Comparison of ENCODE assay signal across 8 cellular contexts in genomic region chr11:45105233-45105992, GRCh38. TPM values are rescaled to one million over a fixed set of nuclear protein-coding genes. Genes with fewer than 3 reads are reported as not detected.
DNase-seq lines count a peak whose midpoint lies in the region; ATAC-seq and TF ChIP-seq lines count a peak whose summit lies in the region.

No MANE protein-coding gene starts in this region.

- H3K9me3 Mint-ChIP-seq in Caco-2 (ENCODE audit: unreplicated experiment), result no peaks in the 10 kb centered on the region

- peaks cover 11% of the 10 kb centered on the region for H3K27me3 Mint-ChIP-seq in Caco-2 (ENCODE audit: insufficient read depth, unreplicated experiment)

- POLR2A ChIA-PET in Caco-2 (lab: Charles Lee), result no interaction called here

- peak; percentile 94 to 96 for TF ChIP-seq CTCF in Caco-2 (IDR thresholded peaks at IDR 0.05; ENCODE audit: insufficient read depth in 1 of 2, low read depth in 1 of 2, low read length in 1 of 2, severe bottlenecking in 1 of 2, unreplicated experiment in 1 of 2)

- peak; percentile 79 to 83 for DNase-seq in Caco-2
- peak; percentile 38 for DNase-seq in NCI-H460 (ENCODE audit: extremely low read depth, low read depth)
- peak; percentile 58 for DNase-seq in activated CD4-positive, alpha-beta T cell treated with anti-CD3 and anti-CD28 coated beads, Interleukin-2, amount 50 U/mL, for 1 hour
- DNase-seq in dermis microvascular lymphatic vessel endothelial cell (ENCODE audit: low read depth in 2 of 2), result peak; percentile 37 to 81
- DNase-seq in lung microvascular endothelial cell (ENCODE audit: low read depth in 2 of 2), result peak; percentile 77 to 87
- peak; percentile 24 to 37 for DNase-seq in stimulated activated CD8-positive, alpha-beta memory T cell treated with anti-CD3 and anti-CD28 coated beads, Interleukin-15, amount 100 ng/mL, for 4 hours (ENCODE audit: low read depth in 2 of 2)

- no peak overlapping the region for H3K4me3 Mint-ChIP-seq in Caco-2 (ENCODE audit: unreplicated experiment)

- H3K4me1 ChIP-seq in Caco-2, result peaks cover 9% of the 10 kb centered on the region; the same call in 1 of the 2 replicates

- H3K4me3 ChIP-seq in Caco-2 (ENCODE audit: low read depth, low read length), result no peak overlapping the region

- H3K9me3 ChIP-seq in Caco-2, result no peaks in the 10 kb centered on the region

- ATAC-seq in HG02610 (IDR thresholded peaks at IDR 0.05; ENCODE audit: unreplicated experiment) (peak; percentile 56), GM19455 (IDR thresholded peaks at IDR 0.05; ENCODE audit: unreplicated experiment) (no peak)

- BruUV-seq in Caco-2 (replicated peaks; lab: Mats Ljungman, UMichigan), result no TSS peak

- H3K36me3 ChIP-seq in Caco-2 (ENCODE audit: control insufficient read depth, insufficient read depth, low read length), result no peaks in the 10 kb centered on the region

- CTCF ChIA-PET in Caco-2 (lab: Charles Lee), result interaction anchor here (0.5 to 8.2 kb wide), 13 partner anchors 9 to 355 kb away, joined by 3 to 168 read pairs (median 5); partner anchors contain the start of gene SYT13

- intact Hi-C loops in Caco-2 (cut with micrococcal nuclease; ENCODE audit: unreplicated experiment), result loop anchor here (1.0 to 10.0 kb wide), 2 partner anchors 178 to 481 kb away; no protein-coding TSS in a partner anchor

- no peaks in the 10 kb centered on the region for H3K27me3 ChIP-seq in Caco-2 (replicated peaks; ENCODE audit: control insufficient read depth, insufficient read depth, low read length)

- no peak overlapping the region for H3K27ac Mint-ChIP-seq in Caco-2 (ENCODE audit: unreplicated experiment)

- no peaks in the 10 kb centered on the region for H3K36me3 Mint-ChIP-seq in Caco-2 (ENCODE audit: insufficient read depth, unreplicated experiment)

- no peaks in the 10 kb centered on the region for H3K4me1 Mint-ChIP-seq in Caco-2 (ENCODE audit: low read depth, unreplicated experiment)

RNA-seq across cellular contexts. Expression of gene PRDM11, which starts 41.0 kb away (rescaled TPM):
- total RNA-seq in Caco-2 (2022), result 11.8 and 12.5 TPM in 2 replicates
- total RNA-seq in NCI-H460 (2014; rRNA removed; shearing (Covaris generic)), result 1.0 and 1.5 TPM in 2 replicates
- 0.60 and 1.5 TPM in 2 replicates for polyA plus RNA-seq in NCI-H460 (2014; cell fraction: nucleus; rRNA removed)
- total RNA-seq in dermis microvascular lymphatic vessel endothelial cell, result 4.5 and 7.0 TPM in 2 replicates
- 4.4 and 7.9 TPM in 2 replicates for total RNA-seq in lung microvascular endothelial cell

Comparison
In these comparisons a context has a peak if more than half of its experiments do, and no peak if none do; other contexts are left out.
1. DNase-seq: peak in every context shown above with its lines; median percentile 82 in lung microvascular endothelial cell; 81 in Caco-2; 59 in dermis microvascular lymphatic vessel endothelial cell; 58 in activated CD4-positive, alpha-beta T cell treated with anti-CD3 and anti-CD28 coated beads, Interleukin-2, amount 50 U/mL, for 1 hour; 38 in NCI-H460; 30 in stimulated activated CD8-positive, alpha-beta memory T cell treated with anti-CD3 and anti-CD28 coated beads, Interleukin-15, amount 100 ng/mL, for 4 hours.